10 cellular contexts compared by ENCODE assay signal in genomic region chr22:32389685-32390084, GRCh38. TPM values are rescaled to one million over a fixed set of nuclear protein-coding genes. Genes with fewer than 3 reads are reported as not detected.
DNase-seq lines count a peak whose midpoint lies in the region; ATAC-seq and TF ChIP-seq lines count a peak whose summit lies in the region.
"Had no signal": no experiment of that assay in that cellular context is flagged by ENCODE, and none has a peak within 500 bp of the region (broad histone marks: within the 10 kb centered on the region; RNA-seq: fewer than 3 reads in every experiment).

No MANE protein-coding gene starts in this region.

- no CpG with 5 or more reads among the region's 4 CpGs for WGBS in H9 (ENCODE audit: extremely low coverage, insufficient read length, low lambda C conversion rate)

- H3K36me3 Mint-ChIP-seq in CD4-positive, alpha-beta T cell (ENCODE audit: low read depth) = peaks cover 79% of the 10 kb centered on the region
- H3K36me3 Mint-ChIP-seq in H9 (ENCODE audit: insufficient read depth in 1 of 3, low read depth in 3 of 3) = peaks cover 35 to 84% (median 84%) of the 10 kb centered on the region in 3 experiments
- peaks cover 52% of the 10 kb centered on the region for H3K36me3 Mint-ChIP-seq in activated CD4-positive, alpha-beta memory T cell treated with anti-CD3 and anti-CD28 coated beads, Interleukin-2, amount 10 ng/mL, durations not matched to agents 7 days and 5 days (ENCODE audit: low read depth)

- H3K4me1 ChIP-seq in H9 (ENCODE audit: insufficient read depth, low read length) = no peaks in the 10 kb centered on the region
- H3K4me1 ChIP-seq: SJCRH30 had no signal

- H4K8ac ChIP-seq in H9 (replicated peaks; ENCODE audit: insufficient read length, low read depth, low read length) = no peak overlapping the region

- H3K27me3 Mint-ChIP-seq in CD4-positive, alpha-beta T cell = no peaks in the 10 kb centered on the region
- no peaks in the 10 kb centered on the region for H3K27me3 Mint-ChIP-seq in H9 (ENCODE audit: low read depth)
- H3K27me3 Mint-ChIP-seq in activated CD4-positive, alpha-beta memory T cell treated with anti-CD3 and anti-CD28 coated beads, Interleukin-2, amount 10 ng/mL, durations not matched to agents 7 days and 5 days = no peaks in the 10 kb centered on the region

- no peak overlapping the region for H3K4me3 Mint-ChIP-seq in CD4-positive, alpha-beta T cell
- no peak overlapping the region for H3K4me3 Mint-ChIP-seq in H9
- no peak overlapping the region for H3K4me3 Mint-ChIP-seq in activated CD4-positive, alpha-beta memory T cell treated with anti-CD3 and anti-CD28 coated beads, Interleukin-2, amount 10 ng/mL, durations not matched to agents 7 days and 5 days

- CTCF ChIA-PET in CD4-positive, alpha-beta T cell (lab: Charles Lee) = no interaction called here
- CTCF ChIA-PET in activated CD4-positive, alpha-beta memory T cell treated with anti-CD3 and anti-CD28 coated beads, Interleukin-2, amount 10 ng/mL, durations not matched to agents 7 days and 5 days (lab: Charles Lee) = interaction anchor here (0.8 to 2.1 kb wide), 6 partner anchors 9 to 249 kb away, joined by 3 to 15 read pairs (median 4); partner anchors contain the start of gene RTCB

- TF ChIP-seq CTCF in CD4-positive, alpha-beta T cell (IDR thresholded peaks at IDR 0.05) = peak; percentile 12
- peak; percentile 72 for TF ChIP-seq CTCF in H9 (conservative IDR thresholded peaks at IDR 0.05)

- no peak overlapping the region for H2BK120ac ChIP-seq in H9 (ENCODE audit: low read depth, low read length, poor library complexity, severe bottlenecking)

- H3K9ac ChIP-seq in H9 (ENCODE audit: extremely low read depth, insufficient read length, low read length) = no peak overlapping the region

- H3K27me3 ChIP-seq in CD4-positive, alpha-beta T cell (ENCODE audit: control insufficient read depth, insufficient read depth, low read length) = no peaks in the 10 kb centered on the region
- no peaks in the 10 kb centered on the region for H3K27me3 ChIP-seq in H9 (ENCODE audit: insufficient read depth, low read length)
- H3K27me3 ChIP-seq: SJCRH30 had no signal

- H4K5ac ChIP-seq in H9 (ENCODE audit: insufficient read length, low read depth, low read length) = no peak overlapping the region

- no peak overlapping the region for H4K91ac ChIP-seq in H9 (ENCODE audit: insufficient read length, low read depth, low read length)

- POLR2A ChIA-PET in CD4-positive, alpha-beta T cell (lab: Charles Lee) = interaction anchor here (0.8 kb wide), 1 partner anchor 22 kb away, joined by 5 read pairs; the partner anchor contains the start of gene RTCB
- POLR2A ChIA-PET in activated CD4-positive, alpha-beta memory T cell treated with anti-CD3 and anti-CD28 coated beads, Interleukin-2, amount 10 ng/mL, durations not matched to agents 7 days and 5 days (lab: Charles Lee) = interaction anchor here (0.6 kb wide), 1 partner anchor 449 kb away, joined by 3 read pairs; no protein-coding TSS in a partner anchor

- H3K79me2 ChIP-seq in H9 (ENCODE audit: insufficient read depth, low read length) = no peaks in the 10 kb centered on the region

- H3K27ac ChIP-seq in CD4-positive, alpha-beta T cell (ENCODE audit: low read depth, low read length) = no peak overlapping the region
- H3K27ac ChIP-seq in H9 (ENCODE audit: insufficient read length, low read depth, low read length) = no peak overlapping the region
- H3K27ac ChIP-seq: SJCRH30 had no signal

- no peak overlapping the region for H3K27ac Mint-ChIP-seq in CD4-positive, alpha-beta T cell
- peak overlapping the region in 1 of 3 experiments; percentile 32; a peak in 2 of 7 replicates for H3K27ac Mint-ChIP-seq in H9
- H3K27ac Mint-ChIP-seq in activated CD4-positive, alpha-beta memory T cell treated with anti-CD3 and anti-CD28 coated beads, Interleukin-2, amount 10 ng/mL, durations not matched to agents 7 days and 5 days = peak overlapping the region; percentile 1

- DNase-seq in CD4-positive, alpha-beta T cell = no peak
- DNase-seq in H9 (no peak), left lobe of liver (ENCODE audit: low spot score) (no peak), mucosa of gallbladder (ENCODE audit: low spot score) (no peak), NCI-H1048 (lab: John Stamatoyannopoulos, UW) (no peak)
- DNase-seq in activated CD4-positive, alpha-beta memory T cell treated with anti-CD3 and anti-CD28 coated beads, Interleukin-2, amount 10 ng/mL, durations not matched to agents 7 days and 5 days = peak; percentile 26
- no peak for DNase-seq in activated effector memory CD4-positive, alpha-beta T cell treated with anti-CD3 and anti-CD28 coated beads, Interleukin-2, amount 50 U/mL, for 16 hours

- H3K23me2 ChIP-seq in H9 (ENCODE audit: insufficient read length, low read depth, low read length, poor library complexity, severe bottlenecking) = no peaks in the 10 kb centered on the region

- H2AK5ac ChIP-seq in H9 (ENCODE audit: insufficient read length, low read length) = no peak overlapping the region

- peak overlapping the region; percentile 75 for H2BK20ac ChIP-seq in H9 (ENCODE audit: low read depth, low read length, poor library complexity, severe bottlenecking)

- H3K79me1 ChIP-seq in H9 (ENCODE audit: insufficient read depth, low read depth, low read length, poor library complexity, severe bottlenecking) = no peaks in the 10 kb centered on the region

- no peak overlapping the region for H3K56ac ChIP-seq in H9 (ENCODE audit: insufficient read length, low read depth, low read length)

- H2BK5ac ChIP-seq in H9 (ENCODE audit: insufficient read length, low read length) = no peak overlapping the region

- H2BK12ac ChIP-seq in H9 (ENCODE audit: insufficient read length, low read depth, low read length) = no peak overlapping the region

- no peak overlapping the region for H3K4me2 ChIP-seq in H9 (ENCODE audit: insufficient read depth, insufficient read length, low read length)

- H3K9me3 Mint-ChIP-seq in CD4-positive, alpha-beta T cell = no peaks in the 10 kb centered on the region
- no peaks in the 10 kb centered on the region; a peak in 1 of 5 replicates for H3K9me3 Mint-ChIP-seq in H9
- no peaks in the 10 kb centered on the region for H3K9me3 Mint-ChIP-seq in activated CD4-positive, alpha-beta memory T cell treated with anti-CD3 and anti-CD28 coated beads, Interleukin-2, amount 10 ng/mL, durations not matched to agents 7 days and 5 days

- no peak overlapping the region for H3T11ph ChIP-seq in H9 (ENCODE audit: low read length)

- H4K20me1 ChIP-seq in H9 (ENCODE audit: control insufficient read depth, insufficient read depth, insufficient read length) = no peaks in the 10 kb centered on the region

- no peak for ATAC-seq in CD4-positive, alpha-beta T cell (ENCODE audit: poor library complexity)
- ATAC-seq in left lobe of liver (peak; percentile 55), GM18870 (IDR thresholded peaks at IDR 0.05; ENCODE audit: unreplicated experiment) (no peak)

- H3K23ac ChIP-seq in H9 (ENCODE audit: insufficient read length, low read depth, low read length) = no peak overlapping the region

- H3K4me1 Mint-ChIP-seq in CD4-positive, alpha-beta T cell (ENCODE audit: low read depth) = no peaks in the 10 kb centered on the region
- H3K4me1 Mint-ChIP-seq in H9 = no peaks in the 10 kb centered on the region; a peak in 1 of 4 replicates
- H3K4me1 Mint-ChIP-seq in activated CD4-positive, alpha-beta memory T cell treated with anti-CD3 and anti-CD28 coated beads, Interleukin-2, amount 10 ng/mL, durations not matched to agents 7 days and 5 days = no peaks in the 10 kb centered on the region

- H3K9me3 ChIP-seq in CD4-positive, alpha-beta T cell (ENCODE audit: control insufficient read depth, low read length) = no peaks in the 10 kb centered on the region
- no peaks in the 10 kb centered on the region for H3K9me3 ChIP-seq in H9 (ENCODE audit: control insufficient read depth, low read depth, low read length)
- H3K9me3 ChIP-seq: HAP-1, SJCRH30 had no signal

- no peak overlapping the region for H3K14ac ChIP-seq in H9 (ENCODE audit: insufficient read depth, low read length)

- no peak overlapping the region for H3K4ac ChIP-seq in H9 (ENCODE audit: low read depth, low read length)

- no peak overlapping the region for H2AFZ ChIP-seq in H9 (ENCODE audit: low read length)

- no peak overlapping the region for H3K18ac ChIP-seq in H9 (ENCODE audit: insufficient read length, low read depth, low read length)

- no peak overlapping the region for H2BK15ac ChIP-seq in H9 (ENCODE audit: low read depth, low read length)

- intact Hi-C loops in CD4-positive, alpha-beta T cell (cut with DNase I, micrococcal nuclease) = no loop called here

RNA-seq across cellular contexts. Expression of gene RTCB, which starts 22.4 kb away (rescaled TPM):
- total RNA-seq in CD4-positive, alpha-beta T cell = 10 to 100 TPM; 30.1 to 36.0 TPM
- 100.0 and 101 TPM in 2 replicates for total RNA-seq in H9 (2021)
- total RNA-seq in activated CD4-positive, alpha-beta memory T cell treated with anti-CD3 and anti-CD28 coated beads, Interleukin-2, amount 10 ng/mL, durations not matched to agents 7 days and 5 days = 10 to 100 TPM; 58.3 to 61.6 TPM
- total RNA-seq in left lobe of liver = 44.5 TPM
- 62.8 TPM for total RNA-seq in mucosa of gallbladder

RNA-seq across cellular contexts. Expression of gene RFPL3, which starts 32.0 kb away (rescaled TPM):
- not detected for total RNA-seq in CD4-positive, alpha-beta T cell
- not detected in 2 replicates for total RNA-seq in H9 (2021)
- not detected for total RNA-seq in activated CD4-positive, alpha-beta memory T cell treated with anti-CD3 and anti-CD28 coated beads, Interleukin-2, amount 10 ng/mL, durations not matched to agents 7 days and 5 days
- total RNA-seq in left lobe of liver = not detected
- not detected for total RNA-seq in mucosa of gallbladder
- total RNA-seq: SJCRH30 had no signal
